In genomic region chr2:168469281-168469988, GRCh38 we compare ENCODE assay signal across 10 cellular contexts. TPM values are rescaled to one million over a fixed set of nuclear protein-coding genes. Genes with fewer than 3 reads are reported as not detected.
A peak's percentile ranks its signal among the peaks of the same experiment; 100 is the strongest.
DNase-seq lines count a peak whose midpoint lies in the region; ATAC-seq and TF ChIP-seq lines count a peak whose summit lies in the region.
"Had no signal": no experiment of that assay in that cellular context is flagged by ENCODE, and none has a peak within 500 bp of the region (broad histone marks: within the 10 kb centered on the region; RNA-seq: fewer than 3 reads in every experiment).

No MANE protein-coding gene starts in this region.

- H3K27me3 ChIP-seq in lower lobe of right lung (ENCODE audit: low read depth) (no peaks in the 10 kb centered on the region), gastroesophageal sphincter (no peaks in the 10 kb centered on the region)

- no peak for TF ChIP-seq EP300 in gastroesophageal sphincter (IDR thresholded peaks at IDR 0.05)

- H3K27ac Mint-ChIP-seq in IgD-negative memory B cell: peak overlapping the region in 2 of 3 donors; percentile 64 to 73

- no peak for TF ChIP-seq POLR2A in gastroesophageal sphincter (IDR thresholded peaks at IDR 0.05)

- H3K9me3 Mint-ChIP-seq in IgD-negative memory B cell: no peaks in the 10 kb centered on the region

- peaks cover 22% of the 10 kb centered on the region for H3K4me1 ChIP-seq in lower lobe of right lung
- peaks cover 6 to 74% (median 13%) of the 10 kb centered on the region in 3 donors for H3K4me1 ChIP-seq in gastroesophageal sphincter

- H3K9me3 ChIP-seq in lower lobe of right lung (no peaks in the 10 kb centered on the region), gastroesophageal sphincter (no peaks in the 10 kb centered on the region)

- peak; percentile 81 for ATAC-seq in GM18511 (IDR thresholded peaks at IDR 0.05; ENCODE audit: unreplicated experiment)
- ATAC-seq in GM21825 (IDR thresholded peaks at IDR 0.05; ENCODE audit: unreplicated experiment): peak; percentile 47
- peak; percentile 31 to 34 for ATAC-seq in lower lobe of right lung
- ATAC-seq in HG03280 (IDR thresholded peaks at IDR 0.05; ENCODE audit: unreplicated experiment): no peak
- no peak for ATAC-seq in gastroesophageal sphincter

- H3K4me3 ChIP-seq in lower lobe of right lung (no peak overlapping the region), gastroesophageal sphincter (no peak overlapping the region)

- DNase-seq in lower lobe of right lung: no peak
- no peak for DNase-seq in NK-92 treated with Interleukin-12 subunit alpha and Interleukin-12 subunit beta, amount 100 ng/mL, for 24 hours (lab: John Stamatoyannopoulos, UW)
- no peak for DNase-seq in amygdala (lab: John Stamatoyannopoulos, UW)
- DNase-seq: activated CD4-positive, alpha-beta T cell treated with anti-CD3 and anti-CD28 coated beads, Interleukin-2, amount 50 U/mL, for 4 hours; NCI-H1694 treated with DMSO at 0.1 percent for 48 hours had no signal

- H3K4me1 Mint-ChIP-seq in IgD-negative memory B cell: peaks cover 24 to 44% (median 35%) of the 10 kb centered on the region in 3 donors

- intact Hi-C loops in lower lobe of right lung (cut with DNase I): no loop called here

- H3K27ac ChIP-seq in lower lobe of right lung (no peak overlapping the region), gastroesophageal sphincter (no peak overlapping the region)

- no peak for TF ChIP-seq CTCF in lower lobe of right lung (IDR thresholded peaks at IDR 0.05)
- no peak for TF ChIP-seq CTCF in gastroesophageal sphincter (IDR thresholded peaks at IDR 0.05)

- peak overlapping the region in 1 of 4 donors; percentile 66 for H3K4me3 Mint-ChIP-seq in IgD-negative memory B cell

- no peaks in the 10 kb centered on the region for H3K27me3 Mint-ChIP-seq in IgD-negative memory B cell

- 90 to 92% methylated on average over 3 of the region's 3 CpGs for WGBS in gastroesophageal sphincter (ENCODE audit: low coverage in 1 of 2), 2 donors

- no peaks in the 10 kb centered on the region for H3K36me3 Mint-ChIP-seq in IgD-negative memory B cell

- H3K36me3 ChIP-seq in lower lobe of right lung: no peaks in the 10 kb centered on the region
- no peaks in the 10 kb centered on the region for H3K36me3 ChIP-seq in gastroesophageal sphincter

RNA-seq across cellular contexts. Expression of gene CERS6, which starts 13.4 kb away (rescaled TPM):
- polyA plus RNA-seq in IgD-negative memory B cell: 2.7 TPM
- total RNA-seq in lower lobe of right lung (21.8 TPM), gastroesophageal sphincter (10 to 100 TPM; 45.0 to 61.2 (median 56.4) TPM)

Comparison
In these comparisons a context has a peak if more than half of its experiments do, and no peak if none do; other contexts are left out.
1. ATAC-seq: peak in GM18511 (single experiment), GM21825 (single experiment) and lower lobe of right lung (2 of 2); none in HG03280 (single experiment) and gastroesophageal sphincter (single experiment).